24 cellular contexts compared by ENCODE assay signal in genomic region chr17:67725232-67726206, GRCh38. TPM values are rescaled to one million over a fixed set of nuclear protein-coding genes. Genes with fewer than 3 reads are reported as not detected.
DNase-seq lines count a peak whose midpoint lies in the region; ATAC-seq and TF ChIP-seq lines count a peak whose summit lies in the region.
"Had no signal": no experiment of that assay in that cellular context is flagged by ENCODE, and none has a peak within 500 bp of the region (broad histone marks: within the 10 kb centered on the region; RNA-seq: fewer than 3 reads in every experiment).

No MANE protein-coding gene starts in this region.

- H3K9me3 ChIP-seq in CD4-positive, alpha-beta memory T cell (ENCODE audit: control insufficient read depth in 1 of 2, low read length in 2 of 2), result no peaks in the 10 kb centered on the region
- peaks cover 9% of the 10 kb centered on the region for H3K9me3 ChIP-seq in endodermal cell (ENCODE audit: control insufficient read depth, low read length)
- H3K9me3 ChIP-seq: A549, BE2C, heart right ventricle, transverse colon had no signal

- H3K27me3 ChIP-seq in CD4-positive, alpha-beta memory T cell (ENCODE audit: insufficient read depth, low read length), result no peaks in the 10 kb centered on the region
- H3K27me3 ChIP-seq in endodermal cell (ENCODE audit: control insufficient read depth, insufficient read depth, low read length, poor library complexity, severe bottlenecking), result no peaks in the 10 kb centered on the region
- H3K27me3 ChIP-seq: BE2C, heart right ventricle, transverse colon had no signal

- peak overlapping the region; percentile 16 for H3K27ac ChIP-seq in CD4-positive, alpha-beta memory T cell (ENCODE audit: low read depth, low read length)
- H3K27ac ChIP-seq in endodermal cell (ENCODE audit: low read depth, low read length), result no peak overlapping the region
- H3K27ac ChIP-seq: A549, heart right ventricle, transverse colon had no signal

- no peak for TF ChIP-seq CTCF in endodermal cell (conservative IDR thresholded peaks at IDR 0.05)

- H3K4me3 Mint-ChIP-seq in activated CD4-positive, alpha-beta T cell treated with anti-CD3 and anti-CD28 coated beads, Interleukin-2, amount 10 ng/mL, durations not matched to agents 24 days and 14 days, result peak overlapping the region; percentile 53
- H3K4me3 Mint-ChIP-seq in CD4-positive, alpha-beta memory T cell, result peak overlapping the region; percentile 3 to 73 (median 61)
- H3K4me3 Mint-ChIP-seq in activated CD4-positive, alpha-beta memory T cell treated with anti-CD3 and anti-CD28 coated beads, Interleukin-2, amount 10 ng/mL, durations not matched to agents 7 days and 5 days, result no peak overlapping the region
- no peak overlapping the region for H3K4me3 Mint-ChIP-seq in endodermal cell
- H3K4me3 Mint-ChIP-seq: memory B cell; stimulated activated memory B cell treated with anti-CD40 and anti-IgM and Interleukin-4, amounts not matched to agents 10 μg/mL and 1 μg/mL and 100 μg/mL, for 72 hours had no signal

- peaks cover 69% of the 10 kb centered on the region for H3K36me3 ChIP-seq in CD4-positive, alpha-beta memory T cell (ENCODE audit: insufficient read depth, low read length)
- peaks cover 87% of the 10 kb centered on the region for H3K36me3 ChIP-seq in endodermal cell (ENCODE audit: control insufficient read depth, insufficient read depth, low read length)

- H3K36me3 Mint-ChIP-seq in activated CD4-positive, alpha-beta T cell treated with anti-CD3 and anti-CD28 coated beads, Interleukin-2, amount 10 ng/mL, durations not matched to agents 24 days and 14 days (ENCODE audit: low read depth), result peaks cover 76% of the 10 kb centered on the region
- H3K36me3 Mint-ChIP-seq in CD4-positive, alpha-beta memory T cell, result peaks cover 60 to 68% of the 10 kb centered on the region in 2 donors
- peaks cover 78% of the 10 kb centered on the region for H3K36me3 Mint-ChIP-seq in activated CD4-positive, alpha-beta memory T cell treated with anti-CD3 and anti-CD28 coated beads, Interleukin-2, amount 10 ng/mL, durations not matched to agents 7 days and 5 days (ENCODE audit: low read depth)
- H3K36me3 Mint-ChIP-seq in endodermal cell (ENCODE audit: low read depth), result peaks cover 85% of the 10 kb centered on the region

- peaks cover 24% of the 10 kb centered on the region for H3K4me1 Mint-ChIP-seq in activated CD4-positive, alpha-beta T cell treated with anti-CD3 and anti-CD28 coated beads, Interleukin-2, amount 10 ng/mL, durations not matched to agents 24 days and 14 days
- H3K4me1 Mint-ChIP-seq in CD4-positive, alpha-beta memory T cell, result peaks cover 15 to 37% (median 28%) of the 10 kb centered on the region in 4 donors
- peaks cover 24% of the 10 kb centered on the region for H3K4me1 Mint-ChIP-seq in activated CD4-positive, alpha-beta memory T cell treated with anti-CD3 and anti-CD28 coated beads, Interleukin-2, amount 10 ng/mL, durations not matched to agents 7 days and 5 days
- no peaks in the 10 kb centered on the region for H3K4me1 Mint-ChIP-seq in endodermal cell
- H3K4me1 Mint-ChIP-seq: memory B cell had no signal

- POLR2A ChIA-PET in CD4-positive, alpha-beta memory T cell (lab: Charles Lee; ENCODE audit: partially characterized antibody), result interaction anchor here (1.3 kb wide), 1 partner anchor 346 kb away, joined by 3 read pairs; no protein-coding TSS in a partner anchor
- POLR2A ChIA-PET in activated CD4-positive, alpha-beta memory T cell treated with anti-CD3 and anti-CD28 coated beads, Interleukin-2, amount 10 ng/mL, durations not matched to agents 7 days and 5 days (lab: Charles Lee), result interaction anchor here (0.7 kb wide), 1 partner anchor 126 kb away, joined by 4 read pairs; no protein-coding TSS in a partner anchor

- DNase-seq in activated CD4-positive, alpha-beta T cell treated with anti-CD3 and anti-CD28 coated beads, Interleukin-2, amount 10 ng/mL, durations not matched to agents 24 days and 14 days, result no peak
- no peak for DNase-seq in activated CD4-positive, alpha-beta T cell treated with anti-CD3 and anti-CD28 coated beads, Interleukin-2, amount 50 U/mL, for 1 hour
- peak in 4 of 5 donors; percentile 60 to 70 (median 62) for DNase-seq in CD4-positive, alpha-beta memory T cell
- DNase-seq in activated CD4-positive, alpha-beta memory T cell treated with anti-CD3 and anti-CD28 coated beads, Interleukin-2, amount 10 ng/mL, durations not matched to agents 7 days and 5 days, result no peak
- peak; percentile 20 for DNase-seq in endodermal cell
- DNase-seq in activated gamma-delta T cell (lab: John Stamatoyannopoulos, UW), result no peak
- DNase-seq: activated CD4-positive, alpha-beta T cell treated with anti-CD3 and anti-CD28 coated beads, Interleukin-2, amount 50 U/mL, for 4 hours; BE2C; Calu3; dermis blood vessel endothelial cell; heart right ventricle; left colon; NCI-H2107; NCI-H510A; NK-92 treated with Interleukin-12 subunit alpha and Interleukin-12 subunit beta, amount 100 ng/mL, for 24 hours; nucleus accumbens; SHP77 treated with DMSO at 0.1 percent for 48 hours; small intestine; transverse colon had no signal

- no peak overlapping the region for H3K9ac ChIP-seq in endodermal cell (ENCODE audit: extremely low read depth, low read length, poor library complexity, severe bottlenecking)

- H3K9me3 Mint-ChIP-seq in activated CD4-positive, alpha-beta T cell treated with anti-CD3 and anti-CD28 coated beads, Interleukin-2, amount 10 ng/mL, durations not matched to agents 24 days and 14 days, result no peaks in the 10 kb centered on the region
- peaks cover 0 to 2% (median 0%) of the 10 kb centered on the region in 8 donors for H3K9me3 Mint-ChIP-seq in CD4-positive, alpha-beta memory T cell
- H3K9me3 Mint-ChIP-seq in activated CD4-positive, alpha-beta memory T cell treated with anti-CD3 and anti-CD28 coated beads, Interleukin-2, amount 10 ng/mL, durations not matched to agents 7 days and 5 days, result no peaks in the 10 kb centered on the region
- H3K9me3 Mint-ChIP-seq in endodermal cell, result peaks cover 13% of the 10 kb centered on the region
- H3K9me3 Mint-ChIP-seq: stimulated activated memory B cell treated with anti-CD40 and anti-IgM and Interleukin-4, amounts not matched to agents 10 μg/mL and 1 μg/mL and 100 μg/mL, for 72 hours had no signal

- H3K27ac Mint-ChIP-seq in activated CD4-positive, alpha-beta T cell treated with anti-CD3 and anti-CD28 coated beads, Interleukin-2, amount 10 ng/mL, durations not matched to agents 24 days and 14 days, result peak overlapping the region; percentile 78
- peak overlapping the region; percentile 79 to 95 (median 89) for H3K27ac Mint-ChIP-seq in CD4-positive, alpha-beta memory T cell
- peak overlapping the region; percentile 63 for H3K27ac Mint-ChIP-seq in activated CD4-positive, alpha-beta memory T cell treated with anti-CD3 and anti-CD28 coated beads, Interleukin-2, amount 10 ng/mL, durations not matched to agents 7 days and 5 days
- no peak overlapping the region for H3K27ac Mint-ChIP-seq in endodermal cell
- H3K27ac Mint-ChIP-seq: memory B cell; stimulated activated memory B cell treated with anti-CD40 and anti-IgM and Interleukin-4, amounts not matched to agents 10 μg/mL and 1 μg/mL and 100 μg/mL, for 72 hours had no signal

- CTCF ChIA-PET in CD4-positive, alpha-beta memory T cell (lab: Charles Lee; ENCODE audit: partially characterized antibody), result interaction anchor here (0.8 to 1.7 kb wide), 2 partner anchors 10 to 13 kb away, joined by 3 to 4 read pairs; no protein-coding TSS in a partner anchor
- CTCF ChIA-PET in activated CD4-positive, alpha-beta memory T cell treated with anti-CD3 and anti-CD28 coated beads, Interleukin-2, amount 10 ng/mL, durations not matched to agents 7 days and 5 days (lab: Charles Lee), result no interaction called here

- WGBS in endodermal cell (ENCODE audit: insufficient coverage in 1 of 2, insufficient read length in 1 of 2), 2 experiments, result 93 to 96% methylated on average over 5 to 7 of the region's 8 CpGs

- ATAC-seq in GM21515 (IDR thresholded peaks at IDR 0.05; ENCODE audit: unreplicated experiment) (no peak), GM18867 (IDR thresholded peaks at IDR 0.05; ENCODE audit: unreplicated experiment) (no peak)
- ATAC-seq: A549; heart right ventricle; left colon; stimulated activated memory B cell treated with anti-CD40 and anti-IgM and Interleukin-4, amounts not matched to agents 10 μg/mL and 1 μg/mL and 100 μg/mL, for 72 hours had no signal

- H3K27me3 Mint-ChIP-seq in activated CD4-positive, alpha-beta T cell treated with anti-CD3 and anti-CD28 coated beads, Interleukin-2, amount 10 ng/mL, durations not matched to agents 24 days and 14 days, result no peaks in the 10 kb centered on the region
- H3K27me3 Mint-ChIP-seq in CD4-positive, alpha-beta memory T cell, result no peaks in the 10 kb centered on the region
- no peaks in the 10 kb centered on the region for H3K27me3 Mint-ChIP-seq in activated CD4-positive, alpha-beta memory T cell treated with anti-CD3 and anti-CD28 coated beads, Interleukin-2, amount 10 ng/mL, durations not matched to agents 7 days and 5 days
- no peaks in the 10 kb centered on the region for H3K27me3 Mint-ChIP-seq in endodermal cell (ENCODE audit: insufficient read depth)
- H3K27me3 Mint-ChIP-seq: memory B cell; stimulated activated memory B cell treated with anti-CD40 and anti-IgM and Interleukin-4, amounts not matched to agents 10 μg/mL and 1 μg/mL and 100 μg/mL, for 72 hours had no signal

- intact Hi-C loops in activated CD4-positive, alpha-beta T cell treated with anti-CD3 and anti-CD28 coated beads, Interleukin-2, amount 10 ng/mL, durations not matched to agents 24 days and 14 days (cut with micrococcal nuclease), result no loop called here
- intact Hi-C loops in CD4-positive, alpha-beta memory T cell (cut with micrococcal nuclease), result no loop called here

- H3K4me3 ChIP-seq in CD4-positive, alpha-beta memory T cell (ENCODE audit: low read length in 2 of 2), result no peak overlapping the region
- no peak overlapping the region for H3K4me3 ChIP-seq in endodermal cell (ENCODE audit: low read length)
- H3K4me3 ChIP-seq: A549, heart right ventricle, transverse colon had no signal

- H3K4me1 ChIP-seq in CD4-positive, alpha-beta memory T cell (ENCODE audit: insufficient read depth, low read length), result peaks cover 28% of the 10 kb centered on the region
- no peaks in the 10 kb centered on the region for H3K4me1 ChIP-seq in endodermal cell (ENCODE audit: control insufficient read depth, insufficient read depth, low read length)
- H3K4me1 ChIP-seq: A549, BE2C, heart right ventricle, transverse colon had no signal

RNA-seq across cellular contexts. Expression of gene NOL11, which starts 7.8 kb away (rescaled TPM):
- 110 and 118 TPM in 2 replicates for total RNA-seq in activated CD4-positive, alpha-beta T cell treated with anti-CD3 and anti-CD28 coated beads, Interleukin-2, amount 10 ng/mL, durations not matched to agents 24 days and 14 days
- 10 to 100 TPM; 56.6 to 57.1 TPM for total RNA-seq in CD4-positive, alpha-beta memory T cell
- polyA plus RNA-seq in CD4-positive, alpha-beta memory T cell, result 10 to 100 TPM; 18.3 to 38.4 TPM
- total RNA-seq in activated CD4-positive, alpha-beta memory T cell treated with anti-CD3 and anti-CD28 coated beads, Interleukin-2, amount 10 ng/mL, durations not matched to agents 7 days and 5 days, result 10 to 100 TPM; 33.2 to 34.4 TPM
- 10 to 100 TPM; 48.3 to 60.7 TPM for total RNA-seq in endodermal cell
- 61.8 TPM for polyA plus RNA-seq in endodermal cell (2013, experiment 1 of 2)
- 55.2 TPM for polyA plus RNA-seq in endodermal cell (2013, experiment 2 of 2)

Comparison
In these comparisons a context has a peak if more than half of its experiments do, and no peak if none do; other contexts are left out.
1. DNase-seq: peak in CD4-positive, alpha-beta memory T cell (4 of 5) and endodermal cell (single experiment); none in activated CD4-positive, alpha-beta T cell treated with anti-CD3 and anti-CD28 coated beads, Interleukin-2, amount 10 ng/mL, durations not matched to agents 24 days and 14 days (single experiment), activated CD4-positive, alpha-beta T cell treated with anti-CD3 and anti-CD28 coated beads, Interleukin-2, amount 50 U/mL, for 1 hour (single experiment), activated CD4-positive, alpha-beta memory T cell treated with anti-CD3 and anti-CD28 coated beads, Interleukin-2, amount 10 ng/mL, durations not matched to agents 7 days and 5 days (single experiment) and activated gamma-delta T cell (single experiment).
2. H3K4me3 Mint-ChIP-seq: peak in activated CD4-positive, alpha-beta T cell treated with anti-CD3 and anti-CD28 coated beads, Interleukin-2, amount 10 ng/mL, durations not matched to agents 24 days and 14 days (single experiment) and CD4-positive, alpha-beta memory T cell (8 of 8); none in activated CD4-positive, alpha-beta memory T cell treated with anti-CD3 and anti-CD28 coated beads, Interleukin-2, amount 10 ng/mL, durations not matched to agents 7 days and 5 days (single experiment) and endodermal cell (single experiment).